Comparison of ENCODE assay signal across 32 cellular contexts in the genomic region with DNA sequence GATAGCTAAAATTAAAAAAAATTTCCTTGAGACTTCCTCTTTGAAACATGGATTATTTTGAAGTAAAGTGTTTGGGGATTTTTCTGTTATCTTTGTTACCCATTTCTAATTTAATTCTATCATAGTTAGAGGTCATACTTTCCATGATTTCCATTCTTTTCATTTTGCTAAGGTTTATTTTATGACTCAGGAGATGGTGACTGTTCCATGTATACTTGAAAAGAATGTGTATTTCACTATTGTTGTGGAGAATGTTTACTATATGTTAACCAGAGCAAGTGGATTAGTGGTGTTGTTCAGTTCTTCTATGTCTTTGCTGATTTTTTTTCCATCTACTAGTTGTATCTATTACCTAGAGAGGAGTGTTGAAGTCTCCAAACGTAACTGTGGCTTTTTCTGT.
DNase-seq lines count a peak whose midpoint lies in the region; ATAC-seq and TF ChIP-seq lines count a peak whose summit lies in the region.
"Had no signal": no experiment of that assay in that cellular context is flagged by ENCODE, and none has a peak within 500 bp of the region (broad histone marks: within the 10 kb centered on the region; RNA-seq: fewer than 3 reads in every experiment).

No MANE protein-coding gene starts in this region.

- H3K9me3 Mint-ChIP-seq in activated T-cell treated with anti-CD3 and anti-CD28 coated beads, Interleukin-2, amount 50 U/mL, for 72 hours: peaks cover 2 to 5% of the 10 kb centered on the region in 2 donors

- POLR2A ChIA-PET in A673 (lab: Charles Lee; ENCODE audit: low non-redundant PET): no interaction called here

- intact Hi-C loops in spleen (cut with DNase I; ENCODE audit: low total_unique reads): no loop called here
- intact Hi-C loops in upper lobe of right lung (cut with DNase I): no loop called here
- intact Hi-C loops in A673 (cut with micrococcal nuclease; ENCODE audit: unreplicated experiment): no loop called here
- intact Hi-C loops in aorta (cut with DNase I): no loop called here

- H3K4me1 ChIP-seq in RWPE2 (ENCODE audit: insufficient read depth, poor library complexity, severe bottlenecking) (peaks cover 19% of the 10 kb centered on the region), spleen (peaks cover 0 to 25% (median 9%) of the 10 kb centered on the region in 6 donors), upper lobe of right lung (no peaks in the 10 kb centered on the region), A673 (ENCODE audit: insufficient read depth, low read length, poor library complexity, severe bottlenecking) (no peaks in the 10 kb centered on the region), aorta (ENCODE audit: control insufficient read depth in 1 of 2, insufficient read depth in 2 of 2, low read length in 2 of 2) (no peaks in the 10 kb centered on the region)
- H3K4me1 ChIP-seq: parathyroid adenoma, testis had no signal

- no TSS peak for BruUV-seq in A673 (replicated peaks; lab: Mats Ljungman, UMichigan)

- 48 to 95% (median 89%) methylated on average over 1 of the region's 1 CpG for WGBS in spleen, 5 donors
- WGBS in aorta, 2 donors: 46 to 93% methylated on average over 1 of the region's 1 CpG

- H3K27ac Mint-ChIP-seq in activated T-cell treated with anti-CD3 and anti-CD28 coated beads, Interleukin-2, amount 50 U/mL, for 72 hours: peak overlapping the region; percentile 46
- H3K27ac Mint-ChIP-seq: activated naive CD8-positive, alpha-beta T cell; CD4-positive, alpha-beta T cell; dendritic cell treated with granulocyte-macrophage colony-stimulating factor and Interleukin-4, amounts not matched to agents 40 ng/mL and 50 ng/mL, for 4 days; stimulated activated naive CD8-positive, alpha-beta T cell treated with anti-CD3 and anti-CD28 coated beads, Interleukin-15, Interleukin-2, amounts not matched to agents 100 ng/mL and 50 ng/mL, for 24 hours had no signal

- peaks cover 5% of the 10 kb centered on the region for H3K27me3 Mint-ChIP-seq in activated T-cell treated with anti-CD3 and anti-CD28 coated beads, Interleukin-2, amount 50 U/mL, for 72 hours (ENCODE audit: low read depth)

- peaks cover 7% of the 10 kb centered on the region for H3K4me1 Mint-ChIP-seq in activated T-cell treated with anti-CD3 and anti-CD28 coated beads, Interleukin-2, amount 50 U/mL, for 72 hours (ENCODE audit: low read depth)
- H3K4me1 Mint-ChIP-seq: neural crest cell had no signal

- H3K9me3 ChIP-seq in RWPE2 (ENCODE audit: severe bottlenecking) (peaks cover 4% of the 10 kb centered on the region), spleen (peaks cover 0 to 20% (median 16%) of the 10 kb centered on the region in 8 donors), upper lobe of right lung (no peaks in the 10 kb centered on the region), A673 (ENCODE audit: low read depth, low read length, poor library complexity, severe bottlenecking) (no peaks in the 10 kb centered on the region), aorta (ENCODE audit: control insufficient read depth, low read length) (peaks cover 1% of the 10 kb centered on the region)
- H3K9me3 ChIP-seq: testis had no signal

- TF ChIP-seq CTCF in RWPE2 (IDR thresholded peaks at IDR 0.05; ENCODE audit: poor library complexity, severe bottlenecking) (no peak), fibroblast of mammary gland (conservative IDR thresholded peaks at IDR 0.05; ENCODE audit: control insufficient read depth, insufficient read depth, low read depth, low read length) (no peak), spleen (IDR thresholded peaks at IDR 0.05 in 8 of 11, conservative IDR thresholded peaks at IDR 0.05 in 3 of 11) (no peak), upper lobe of right lung (IDR thresholded peaks at IDR 0.05) (no peak), A673 (conservative IDR thresholded peaks at IDR 0.05; ENCODE audit: low read depth, low read length) (no peak)

- H3K4me3 ChIP-seq in RWPE2 (ENCODE audit: severe bottlenecking): no peak overlapping the region
- no peak overlapping the region for H3K4me3 ChIP-seq in fibroblast of mammary gland (ENCODE audit: control insufficient read depth, low read depth, low read length)
- no peak overlapping the region for H3K4me3 ChIP-seq in spleen
- H3K4me3 ChIP-seq in upper lobe of right lung: no peak overlapping the region
- H3K4me3 ChIP-seq in A673 (ENCODE audit: low read depth, low read length, poor library complexity, severe bottlenecking): no peak overlapping the region
- no peak overlapping the region for H3K4me3 ChIP-seq in aorta (ENCODE audit: low read length in 2 of 2)
- H3K4me3 ChIP-seq: skin epidermis, testis had no signal

- H3K27ac ChIP-seq in RWPE2 (ENCODE audit: poor library complexity, severe bottlenecking) (no peak overlapping the region), spleen (peak overlapping the region in 5 of 8 donors; percentile 1 to 39 (median 11)), upper lobe of right lung (no peak overlapping the region), A673 (ENCODE audit: low read depth, low read length, poor library complexity, severe bottlenecking) (no peak overlapping the region), aorta (ENCODE audit: low read depth in 1 of 2, low read length in 2 of 2) (no peak overlapping the region)
- H3K27ac ChIP-seq: 22Rv1, parathyroid adenoma, skin epidermis, testis, WERI-Rb-1 had no signal

- H3K27me3 ChIP-seq in RWPE2 (ENCODE audit: insufficient read depth, poor library complexity, severe bottlenecking): no peaks in the 10 kb centered on the region
- H3K27me3 ChIP-seq in spleen (replicated peaks in 1 of 7): no peaks in the 10 kb centered on the region
- H3K27me3 ChIP-seq in upper lobe of right lung: no peaks in the 10 kb centered on the region
- no peaks in the 10 kb centered on the region for H3K27me3 ChIP-seq in A673 (replicated peaks; ENCODE audit: insufficient read depth, low read depth, low read length, poor library complexity)
- no peaks in the 10 kb centered on the region for H3K27me3 ChIP-seq in aorta (ENCODE audit: control insufficient read depth in 1 of 2, insufficient read depth in 2 of 2, low read length in 1 of 2)
- H3K27me3 ChIP-seq: testis had no signal

- TF ChIP-seq POLR2A in spleen (IDR thresholded peaks at IDR 0.05): no peak

- peaks cover 5 to 6% of the 10 kb centered on the region in 2 donors for H3K36me3 Mint-ChIP-seq in activated T-cell treated with anti-CD3 and anti-CD28 coated beads, Interleukin-2, amount 50 U/mL, for 72 hours (ENCODE audit: insufficient read depth in 2 of 2)

- ATAC-seq in activated T-cell treated with anti-CD3 and anti-CD28 coated beads, Interleukin-2, amount 50 U/mL, for 72 hours (replicated peaks in 1 of 2): no peak
- ATAC-seq in RWPE2 (ENCODE audit: low read depth) (peak; percentile 86), upper lobe of right lung (no peak), aorta (ENCODE audit: low FRiP score) (no peak)
- ATAC-seq: HCT116, left ventricle myocardium superior had no signal

- no peak for DNase-seq in activated T-cell treated with anti-CD3 and anti-CD28 coated beads, Interleukin-2, amount 50 U/mL, for 72 hours
- DNase-seq in activated T-cell treated with anti-CD3 and anti-CD28 coated beads for 4 hours: no peak
- no peak for DNase-seq in RWPE2 (ENCODE audit: low spot score)
- peak; percentile 15 for DNase-seq in fibroblast of mammary gland (ENCODE audit: low read depth)
- no peak for DNase-seq in spleen
- DNase-seq in upper lobe of right lung: no peak
- no peak for DNase-seq in A673 (ENCODE audit: low spot score)
- no peak for DNase-seq in aorta
- DNase-seq: activated CD4-positive, alpha-beta T cell treated with anti-CD3 and anti-CD28 coated beads for 4 hours; activated effector memory CD4-positive, alpha-beta T cell treated with Interleukin-2 at 50 U/mL for 16 hours; CD4-positive, alpha-beta T cell; central memory CD4-positive, alpha-beta T cell; islet precursor cell; left ventricle myocardium superior; mesendoderm; NCI-H1092; NCI-H1694 treated with DMSO at 0.1 percent for 48 hours; NCI-H2171; NCI-H82; retina; SW 1271; T1000; testis; WERI-Rb-1 had no signal

- no peaks in the 10 kb centered on the region for H3K36me3 ChIP-seq in RWPE2 (ENCODE audit: low read depth)
- no peaks in the 10 kb centered on the region for H3K36me3 ChIP-seq in spleen
- no peaks in the 10 kb centered on the region for H3K36me3 ChIP-seq in upper lobe of right lung
- H3K36me3 ChIP-seq in A673 (ENCODE audit: insufficient read depth, low read length, poor library complexity, severe bottlenecking): no peaks in the 10 kb centered on the region
- H3K36me3 ChIP-seq in aorta (ENCODE audit: control insufficient read depth in 1 of 2, insufficient read depth in 2 of 2, low read length in 1 of 2): no peaks in the 10 kb centered on the region
- H3K36me3 ChIP-seq: WERI-Rb-1 had no signal

- H3K4me3 Mint-ChIP-seq in activated T-cell treated with anti-CD3 and anti-CD28 coated beads, Interleukin-2, amount 50 U/mL, for 72 hours: no peak overlapping the region
- H3K4me3 Mint-ChIP-seq: activated naive CD8-positive, alpha-beta T cell; CD4-positive, alpha-beta T cell; dendritic cell treated with granulocyte-macrophage colony-stimulating factor and Interleukin-4, amounts not matched to agents 40 ng/mL and 50 ng/mL, for 4 days; neural crest cell; stimulated activated naive CD8-positive, alpha-beta T cell treated with anti-CD3 and anti-CD28 coated beads, Interleukin-15, Interleukin-2, amounts not matched to agents 100 ng/mL and 50 ng/mL, for 24 hours had no signal

- CTCF ChIA-PET in A673 (lab: Charles Lee): no interaction called here

Comparison
In these comparisons a context has a peak if more than half of its experiments do, and no peak if none do; other contexts are left out.
1. H3K27ac ChIP-seq: peak in spleen (5 of 8); none in RWPE2 (single experiment), upper lobe of right lung (single experiment), A673 (single experiment) and aorta (0 of 2).